8 cellular contexts compared by ENCODE assay signal in genomic region chrX:30652527-30653414, GRCh38. TPM values are rescaled to one million over a fixed set of nuclear protein-coding genes. Genes with fewer than 3 reads are reported as not detected.
DNase-seq lines count a peak whose midpoint lies in the region; ATAC-seq, FAIRE-seq and TF ChIP-seq lines count a peak whose summit lies in the region.

No MANE protein-coding gene starts in this region.

- FAIRE-seq in pancreas (lab: Jason Lieb, UNC): no peak

- H3K4me3 ChIP-seq in GM12864 (ENCODE audit: low read depth, low read length) (peak overlapping the region; percentile 86), pancreas (peak overlapping the region; percentile 10 to 54 (median 46)), tibial artery (peak overlapping the region; percentile 64 to 75)

- ATAC-seq in HG02642 (IDR thresholded peaks at IDR 0.05; ENCODE audit: poor library complexity, unreplicated experiment) (peak; percentile 91), Right ventricle myocardium superior (ENCODE audit: poor library complexity) (peak; percentile 97), pancreas (peak; percentile 92 to 95 (median 94))

- peak overlapping the region; percentile 94 for H3K27ac Mint-ChIP-seq in activated naive CD8-positive, alpha-beta T cell treated with anti-CD3 and anti-CD28 coated beads for 36 hours

- H3K4me1 Mint-ChIP-seq in activated naive CD8-positive, alpha-beta T cell treated with anti-CD3 and anti-CD28 coated beads for 36 hours: peaks cover 32% of the 10 kb centered on the region

- H3K9me3 ChIP-seq in pancreas: no peaks in the 10 kb centered on the region
- no peaks in the 10 kb centered on the region for H3K9me3 ChIP-seq in tibial artery

- H3K27ac ChIP-seq in pancreas (peak overlapping the region; percentile 29 to 77 (median 71)), tibial artery (peak overlapping the region; percentile 73 to 78)

- TF ChIP-seq CTCF in GM12864 (IDR thresholded peaks at IDR 0.05; ENCODE audit: low read depth, low read length, missing control alignments): no peak
- no peak for TF ChIP-seq CTCF in pancreas (IDR thresholded peaks at IDR 0.05)
- no peak for TF ChIP-seq CTCF in tibial artery (IDR thresholded peaks at IDR 0.05)

- H3K36me3 ChIP-seq in pancreas (no peaks in the 10 kb centered on the region), tibial artery (no peaks in the 10 kb centered on the region)

- peak overlapping the region; percentile 90 for H3K4me3 Mint-ChIP-seq in activated naive CD8-positive, alpha-beta T cell treated with anti-CD3 and anti-CD28 coated beads for 36 hours

- H3K27me3 ChIP-seq in pancreas: no peaks in the 10 kb centered on the region
- no peaks in the 10 kb centered on the region for H3K27me3 ChIP-seq in tibial artery

- no peaks in the 10 kb centered on the region for H3K27me3 Mint-ChIP-seq in activated naive CD8-positive, alpha-beta T cell treated with anti-CD3 and anti-CD28 coated beads for 36 hours

- peak; percentile 69 for DNase-seq in GM12864 (ENCODE audit: low read depth)
- DNase-seq in NCI-H1092 treated with DMSO at 0.1 percent for 48 hours (lab: John Stamatoyannopoulos, UW): peak; percentile 93
- peak; percentile 59 for DNase-seq in SKM-1 (lab: John Stamatoyannopoulos, UW; ENCODE audit: unreplicated experiment)
- peak; percentile 92 for DNase-seq in activated naive CD8-positive, alpha-beta T cell treated with anti-CD3 and anti-CD28 coated beads for 36 hours
- DNase-seq in Right ventricle myocardium superior: peak; percentile 96
- DNase-seq in pancreas: peak; percentile 92 to 96 (median 94)
- DNase-seq in tibial artery: peak; percentile 92 to 95

- intact Hi-C loops in Right ventricle myocardium superior (cut with DNase I) (no loop called here), pancreas (cut with DNase I) (no loop called here), tibial artery (cut with DNase I; ENCODE audit: low total_unique reads) (no loop called here)

- 1 to 24% methylated on average over 55 to 64 of the region's 65 CpGs for WGBS in pancreas, 2 donors

- H3K9me3 Mint-ChIP-seq in activated naive CD8-positive, alpha-beta T cell treated with anti-CD3 and anti-CD28 coated beads for 36 hours: no peaks in the 10 kb centered on the region

- peaks cover 10% of the 10 kb centered on the region for H3K36me3 Mint-ChIP-seq in activated naive CD8-positive, alpha-beta T cell treated with anti-CD3 and anti-CD28 coated beads for 36 hours

- H3K4me1 ChIP-seq in pancreas: no peaks in the 10 kb centered on the region
- peaks cover 0 to 7% (median 0%) of the 10 kb centered on the region in 4 donors for H3K4me1 ChIP-seq in tibial artery

RNA-seq across cellular contexts. Expression of gene GK, which starts 0.5 kb away (rescaled TPM):
- total RNA-seq in activated naive CD8-positive, alpha-beta T cell treated with anti-CD3 and anti-CD28 coated beads for 36 hours: 10 to 100 TPM; 30.4 to 32.4 TPM
- total RNA-seq in Right ventricle myocardium superior: 9.1 TPM
- 1 to 10 TPM; 1.6 to 7.5 (median 2.6) TPM for total RNA-seq in pancreas
- 1 to 10 TPM; 1.3 to 3.9 TPM for polyA plus RNA-seq in pancreas

Comparison
In these comparisons a context has a peak if more than half of its experiments do, and no peak if none do; other contexts are left out.
1. Peak in every context shown above with its lines: DNase-seq, ATAC-seq, H3K4me3 ChIP-seq and H3K27ac ChIP-seq.